Comparison of ENCODE assay signal across 1 cellular context in the genomic region with DNA sequence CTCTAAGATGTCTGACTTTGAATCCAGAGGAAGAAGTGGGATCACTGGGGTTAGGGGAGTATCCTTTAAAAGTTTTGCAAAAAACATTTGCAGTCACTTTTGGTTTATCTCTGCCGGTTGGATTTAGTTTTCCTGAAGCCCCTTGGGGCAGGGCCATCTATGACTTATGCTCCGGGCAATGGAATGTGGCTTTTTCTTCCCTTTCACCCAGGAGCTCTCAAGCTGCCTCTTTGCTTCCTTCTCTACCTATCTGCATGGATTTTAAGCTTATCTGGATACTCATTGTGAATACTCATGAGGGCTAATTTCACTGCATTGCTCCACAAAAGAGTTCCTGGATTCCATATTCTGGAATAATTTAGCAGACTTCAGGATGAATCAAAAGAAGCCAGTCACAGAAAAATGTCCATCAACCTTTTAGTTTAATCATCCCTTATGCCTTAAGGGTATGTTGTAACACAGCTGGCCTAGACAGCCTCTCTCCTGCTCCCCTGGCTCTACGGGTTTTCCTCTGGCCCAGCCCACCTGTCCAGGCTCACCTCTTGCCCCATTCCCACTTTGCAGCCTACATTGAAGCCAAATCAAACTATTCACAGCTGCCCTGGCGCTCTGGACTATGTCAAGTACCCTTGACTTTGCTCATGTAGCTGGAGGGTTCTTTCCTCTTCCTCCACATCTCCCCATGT.
TF ChIP-seq lines count a peak whose summit lies in the region.

No MANE protein-coding gene starts in this region.

TF ChIP-seq in SK-N-SH treated with all-trans-retinoic acid at 6 μM for 48 hours, 23 proteins besides CTCF, POLR2A, EP300 and RAD21 (continued from another document):
- TF ChIP-seq, protein P1, sequence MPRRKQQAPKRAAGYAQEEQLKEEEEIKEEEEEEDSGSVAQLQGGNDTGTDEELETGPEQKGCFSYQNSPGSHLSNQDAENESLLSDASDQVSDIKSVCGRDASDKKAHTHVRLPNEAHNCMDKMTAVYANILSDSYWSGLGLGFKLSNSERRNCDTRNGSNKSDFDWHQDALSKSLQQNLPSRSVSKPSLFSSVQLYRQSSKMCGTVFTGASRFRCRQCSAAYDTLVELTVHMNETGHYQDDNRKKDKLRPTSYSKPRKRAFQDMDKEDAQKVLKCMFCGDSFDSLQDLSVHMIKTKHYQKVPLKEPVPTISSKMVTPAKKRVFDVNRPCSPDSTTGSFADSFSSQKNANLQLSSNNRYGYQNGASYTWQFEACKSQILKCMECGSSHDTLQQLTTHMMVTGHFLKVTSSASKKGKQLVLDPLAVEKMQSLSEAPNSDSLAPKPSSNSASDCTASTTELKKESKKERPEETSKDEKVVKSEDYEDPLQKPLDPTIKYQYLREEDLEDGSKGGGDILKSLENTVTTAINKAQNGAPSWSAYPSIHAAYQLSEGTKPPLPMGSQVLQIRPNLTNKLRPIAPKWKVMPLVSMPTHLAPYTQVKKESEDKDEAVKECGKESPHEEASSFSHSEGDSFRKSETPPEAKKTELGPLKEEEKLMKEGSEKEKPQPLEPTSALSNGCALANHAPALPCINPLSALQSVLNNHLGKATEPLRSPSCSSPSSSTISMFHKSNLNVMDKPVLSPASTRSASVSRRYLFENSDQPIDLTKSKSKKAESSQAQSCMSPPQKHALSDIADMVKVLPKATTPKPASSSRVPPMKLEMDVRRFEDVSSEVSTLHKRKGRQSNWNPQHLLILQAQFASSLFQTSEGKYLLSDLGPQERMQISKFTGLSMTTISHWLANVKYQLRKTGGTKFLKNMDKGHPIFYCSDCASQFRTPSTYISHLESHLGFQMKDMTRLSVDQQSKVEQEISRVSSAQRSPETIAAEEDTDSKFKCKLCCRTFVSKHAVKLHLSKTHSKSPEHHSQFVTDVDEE (CRISPR knock-in tag; IDR thresholded peaks at IDR 0.05), result no peak
- no peak for TF ChIP-seq ZFP30 (CRISPR knock-in tag; IDR thresholded peaks at IDR 0.05)
- TF ChIP-seq, protein P2, sequence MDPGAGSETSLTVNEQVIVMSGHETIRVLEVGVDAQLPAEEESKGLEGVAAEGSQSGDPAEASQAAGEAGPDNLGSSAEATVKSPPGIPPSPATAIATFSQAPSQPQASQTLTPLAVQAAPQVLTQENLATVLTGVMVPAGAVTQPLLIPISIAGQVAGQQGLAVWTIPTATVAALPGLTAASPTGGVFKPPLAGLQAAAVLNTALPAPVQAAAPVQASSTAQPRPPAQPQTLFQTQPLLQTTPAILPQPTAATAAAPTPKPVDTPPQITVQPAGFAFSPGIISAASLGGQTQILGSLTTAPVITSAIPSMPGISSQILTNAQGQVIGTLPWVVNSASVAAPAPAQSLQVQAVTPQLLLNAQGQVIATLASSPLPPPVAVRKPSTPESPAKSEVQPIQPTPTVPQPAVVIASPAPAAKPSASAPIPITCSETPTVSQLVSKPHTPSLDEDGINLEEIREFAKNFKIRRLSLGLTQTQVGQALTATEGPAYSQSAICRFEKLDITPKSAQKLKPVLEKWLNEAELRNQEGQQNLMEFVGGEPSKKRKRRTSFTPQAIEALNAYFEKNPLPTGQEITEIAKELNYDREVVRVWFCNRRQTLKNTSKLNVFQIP (CRISPR knock-in tag; IDR thresholded peaks at IDR 0.05; ENCODE audit: borderline replicate concordance, low read depth), result no peak
- no peak for TF ChIP-seq ISL1 (CRISPR knock-in tag; IDR thresholded peaks at IDR 0.05)
- TF ChIP-seq, protein P3, sequence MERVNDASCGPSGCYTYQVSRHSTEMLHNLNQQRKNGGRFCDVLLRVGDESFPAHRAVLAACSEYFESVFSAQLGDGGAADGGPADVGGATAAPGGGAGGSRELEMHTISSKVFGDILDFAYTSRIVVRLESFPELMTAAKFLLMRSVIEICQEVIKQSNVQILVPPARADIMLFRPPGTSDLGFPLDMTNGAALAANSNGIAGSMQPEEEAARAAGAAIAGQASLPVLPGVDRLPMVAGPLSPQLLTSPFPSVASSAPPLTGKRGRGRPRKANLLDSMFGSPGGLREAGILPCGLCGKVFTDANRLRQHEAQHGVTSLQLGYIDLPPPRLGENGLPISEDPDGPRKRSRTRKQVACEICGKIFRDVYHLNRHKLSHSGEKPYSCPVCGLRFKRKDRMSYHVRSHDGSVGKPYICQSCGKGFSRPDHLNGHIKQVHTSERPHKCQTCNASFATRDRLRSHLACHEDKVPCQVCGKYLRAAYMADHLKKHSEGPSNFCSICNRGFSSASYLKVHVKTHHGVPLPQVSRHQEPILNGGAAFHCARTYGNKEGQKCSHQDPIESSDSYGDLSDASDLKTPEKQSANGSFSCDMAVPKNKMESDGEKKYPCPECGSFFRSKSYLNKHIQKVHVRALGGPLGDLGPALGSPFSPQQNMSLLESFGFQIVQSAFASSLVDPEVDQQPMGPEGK (CRISPR knock-in tag; IDR thresholded peaks at IDR 0.05; ENCODE audit: borderline replicate concordance), result no peak
- no peak for TF ChIP-seq CSDC2 (CRISPR knock-in tag; IDR thresholded peaks at IDR 0.05)
- no peak for TF ChIP-seq ZNF8 (CRISPR knock-in tag; IDR thresholded peaks at IDR 0.05)
- no peak for TF ChIP-seq TOX (CRISPR knock-in tag; IDR thresholded peaks at IDR 0.05; ENCODE audit: borderline replicate concordance)
- no peak for TF ChIP-seq GLIS3 (CRISPR knock-in tag; IDR thresholded peaks at IDR 0.05)
- TF ChIP-seq TCF4 (CRISPR knock-in tag; IDR thresholded peaks at IDR 0.05; ENCODE audit: borderline replicate concordance), result no peak
- no peak for TF ChIP-seq ARNTL (CRISPR knock-in tag; IDR thresholded peaks at IDR 0.05; ENCODE audit: borderline replicate concordance, low read depth)
- TF ChIP-seq, protein P4, sequence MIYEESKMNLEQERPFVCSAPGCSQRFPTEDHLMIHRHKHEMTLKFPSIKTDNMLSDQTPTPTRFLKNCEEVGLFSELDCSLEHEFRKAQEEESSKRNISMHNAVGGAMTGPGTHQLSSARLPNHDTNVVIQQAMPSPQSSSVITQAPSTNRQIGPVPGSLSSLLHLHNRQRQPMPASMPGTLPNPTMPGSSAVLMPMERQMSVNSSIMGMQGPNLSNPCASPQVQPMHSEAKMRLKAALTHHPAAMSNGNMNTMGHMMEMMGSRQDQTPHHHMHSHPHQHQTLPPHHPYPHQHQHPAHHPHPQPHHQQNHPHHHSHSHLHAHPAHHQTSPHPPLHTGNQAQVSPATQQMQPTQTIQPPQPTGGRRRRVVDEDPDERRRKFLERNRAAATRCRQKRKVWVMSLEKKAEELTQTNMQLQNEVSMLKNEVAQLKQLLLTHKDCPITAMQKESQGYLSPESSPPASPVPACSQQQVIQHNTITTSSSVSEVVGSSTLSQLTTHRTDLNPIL (CRISPR knock-in tag; IDR thresholded peaks at IDR 0.05; ENCODE audit: low read depth), result no peak
